ENCODE assay signal across 33 cellular contexts in genomic region chr9:35856206-35856605, GRCh38. TPM values are rescaled to one million over a fixed set of nuclear protein-coding genes. Genes with fewer than 3 reads are reported as not detected.
"Had no signal": no experiment of that assay in that cellular context is flagged by ENCODE, and none has a peak within 500 bp of the region (broad histone marks: within the 10 kb centered on the region; RNA-seq: fewer than 3 reads in every experiment).

No MANE protein-coding gene starts in this region.

- H3K9me3 ChIP-seq: adrenal gland had no signal

- DNase-seq: activated CD4-positive, alpha-beta memory T cell treated with anti-CD3 and anti-CD28 coated beads for 36 hours; activated CD4-positive, alpha-beta T cell treated with anti-CD3 and anti-CD28 coated beads, Interleukin-2, amount 50 U/mL, for 1 hour; activated CD8-positive, alpha-beta memory T cell treated with anti-CD3 and anti-CD28 coated beads, Interleukin-2, amount 10 ng/mL, durations not matched to agents 7 days and 5 days; activated gamma-delta T cell treated with Interleukin-2 at 50 U/mL for 16 hours; activated naive CD4-positive, alpha-beta T cell treated with anti-CD3 and anti-CD28 coated beads for 36 hours; activated T-cell treated with anti-CD3 and anti-CD28 coated beads, Interleukin-2, amount 50 U/mL, for 1 hour; activated T-cell treated with anti-CD3 and anti-CD28 coated beads, Interleukin-2, amount 50 U/mL, for 72 hours; caudate nucleus; IMR-90; NCI-H1092 treated with DMSO at 0.1 percent for 48 hours; NCI-H1417; NCI-H146; NCI-H187; NCI-H2029 treated with DMSO at 0.1 percent for 48 hours; NCI-H2107; NCI-H2171; NCI-H510A treated with DMSO at 0.1 percent for 48 hours; NCI-H69; NCI-H82; SHP77 treated with DMSO at 0.1 percent for 48 hours; T-helper 1 cell; T1000 had no signal

- H3K9me3 Mint-ChIP-seq: activated CD4-positive, alpha-beta memory T cell treated with anti-CD3 and anti-CD28 coated beads for 36 hours; activated naive CD4-positive, alpha-beta T cell treated with anti-CD3 and anti-CD28 coated beads for 36 hours; activated naive CD4-positive, alpha-beta T cell treated with anti-CD3 and anti-CD28 coated beads, Interleukin-2, amount 50 U/mL, for 72 hours; activated T-cell treated with anti-CD3 and anti-CD28 coated beads, Interleukin-2, amount 50 U/mL, for 72 hours; brain had no signal

- H3K4me1 ChIP-seq: adrenal gland had no signal

- H3K4me3 Mint-ChIP-seq: activated CD4-positive, alpha-beta memory T cell treated with anti-CD3 and anti-CD28 coated beads for 36 hours; activated CD8-positive, alpha-beta memory T cell treated with anti-CD3 and anti-CD28 coated beads, Interleukin-2, amount 10 ng/mL, durations not matched to agents 7 days and 5 days; activated naive CD4-positive, alpha-beta T cell treated with anti-CD3 and anti-CD28 coated beads for 36 hours; activated T-cell treated with anti-CD3 and anti-CD28 coated beads, Interleukin-2, amount 50 U/mL, for 72 hours; brain had no signal

- H3K27ac Mint-ChIP-seq: activated CD4-positive, alpha-beta memory T cell treated with anti-CD3 and anti-CD28 coated beads for 36 hours; activated CD8-positive, alpha-beta memory T cell treated with anti-CD3 and anti-CD28 coated beads, Interleukin-2, amount 10 ng/mL, durations not matched to agents 7 days and 5 days; activated naive CD4-positive, alpha-beta T cell treated with anti-CD3 and anti-CD28 coated beads for 36 hours; activated naive CD4-positive, alpha-beta T cell treated with anti-CD3 and anti-CD28 coated beads, Interleukin-2, amount 50 U/mL, for 72 hours; activated T-cell treated with anti-CD3 and anti-CD28 coated beads, Interleukin-2, amount 50 U/mL, for 72 hours had no signal

- H3K27me3 Mint-ChIP-seq: activated CD8-positive, alpha-beta memory T cell treated with anti-CD3 and anti-CD28 coated beads, Interleukin-2, amount 10 ng/mL, durations not matched to agents 7 days and 5 days; brain had no signal

- ATAC-seq: activated CD8-positive, alpha-beta memory T cell treated with anti-CD3 and anti-CD28 coated beads, Interleukin-2, amount 10 ng/mL, durations not matched to agents 7 days and 5 days; activated naive CD4-positive, alpha-beta T cell treated with anti-CD3 and anti-CD28 coated beads, Interleukin-2, amount 50 U/mL, for 72 hours; activated T-cell treated with anti-CD3 and anti-CD28 coated beads, Interleukin-2, amount 50 U/mL, for 72 hours; K562; Panc1; SK-N-SH treated with all-trans-retinoic acid at 6 μM for 48 hours had no signal

- H3K27me3 ChIP-seq: adrenal gland had no signal

- H3K4me1 Mint-ChIP-seq: activated CD8-positive, alpha-beta memory T cell treated with anti-CD3 and anti-CD28 coated beads, Interleukin-2, amount 10 ng/mL, durations not matched to agents 7 days and 5 days; brain had no signal

- H3K4me3 ChIP-seq: adrenal gland, K562 had no signal

- H3K36me3 Mint-ChIP-seq: activated CD4-positive, alpha-beta memory T cell treated with anti-CD3 and anti-CD28 coated beads for 36 hours; activated CD8-positive, alpha-beta memory T cell treated with anti-CD3 and anti-CD28 coated beads, Interleukin-2, amount 10 ng/mL, durations not matched to agents 7 days and 5 days; activated naive CD4-positive, alpha-beta T cell treated with anti-CD3 and anti-CD28 coated beads, Interleukin-2, amount 50 U/mL, for 72 hours; brain had no signal

- H3K27ac ChIP-seq: adrenal gland had no signal

- H3K36me3 ChIP-seq: adrenal gland had no signal

RNA-seq across cellular contexts. Expression of gene OR13J1, which starts 14.0 kb away (rescaled TPM):
- total RNA-seq: activated CD4-positive, alpha-beta memory T cell treated with anti-CD3 and anti-CD28 coated beads for 36 hours; activated CD8-positive, alpha-beta memory T cell treated with anti-CD3 and anti-CD28 coated beads, Interleukin-2, amount 10 ng/mL, durations not matched to agents 7 days and 5 days; activated naive CD4-positive, alpha-beta T cell treated with anti-CD3 and anti-CD28 coated beads for 36 hours; activated naive CD4-positive, alpha-beta T cell treated with anti-CD3 and anti-CD28 coated beads, Interleukin-2, amount 50 U/mL, for 72 hours; activated T-cell treated with anti-CD3 and anti-CD28 coated beads, Interleukin-2, amount 50 U/mL, for 72 hours; adrenal gland; bronchial epithelial cell; IMR-90; K562; M059J; RPMI7951; SK-MEL-5; T-helper 2 cell treated with Interferon-gamma antibody and Interleukin-4, amounts not matched to agents 100 ng/mL and 5 ng/mL, for 36 hours had no signal

RNA-seq across cellular contexts. Expression of gene FAM221B, which starts 27.7 kb away (rescaled TPM):
- total RNA-seq: activated CD4-positive, alpha-beta memory T cell treated with anti-CD3 and anti-CD28 coated beads for 36 hours; activated CD8-positive, alpha-beta memory T cell treated with anti-CD3 and anti-CD28 coated beads, Interleukin-2, amount 10 ng/mL, durations not matched to agents 7 days and 5 days; activated naive CD4-positive, alpha-beta T cell treated with anti-CD3 and anti-CD28 coated beads for 36 hours; activated naive CD4-positive, alpha-beta T cell treated with anti-CD3 and anti-CD28 coated beads, Interleukin-2, amount 50 U/mL, for 72 hours; activated T-cell treated with anti-CD3 and anti-CD28 coated beads, Interleukin-2, amount 50 U/mL, for 72 hours; bronchial epithelial cell; IMR-90; K562; M059J; RPMI7951; SK-MEL-5; T-helper 2 cell treated with Interferon-gamma antibody and Interleukin-4, amounts not matched to agents 100 ng/mL and 5 ng/mL, for 36 hours had no signal
